ENCODE assay signal across 1 cellular context in genomic region chr2:219919506-219919905, GRCh38.
TF ChIP-seq lines count a peak whose summit lies in the region.

No MANE protein-coding gene starts in this region.

TF ChIP-seq in HepG2, 621 proteins besides CTCF, POLR2A, EP300 and RAD21 (continued from another document):
- TF ChIP-seq AKAP8 (CRISPR knock-in tag; IDR thresholded peaks at IDR 0.05) (no peak), JUND (CRISPR knock-in tag; IDR thresholded peaks at IDR 0.05) (no peak), MAZ (IDR thresholded peaks at IDR 0.05; ENCODE audit: borderline replicate concordance, low read depth, low read length) (no peak), MAZ (CRISPR knock-in tag; IDR thresholded peaks at IDR 0.05; ENCODE audit: low read depth) (no peak), FOXA3 (CRISPR knock-in tag; IDR thresholded peaks at IDR 0.05) (no peak), USF2 (IDR thresholded peaks at IDR 0.05; ENCODE audit: low read depth, low read length) (no peak), USF2 (CRISPR knock-in tag; IDR thresholded peaks at IDR 0.05; ENCODE audit: borderline replicate concordance) (no peak)
